In the genomic region with DNA sequence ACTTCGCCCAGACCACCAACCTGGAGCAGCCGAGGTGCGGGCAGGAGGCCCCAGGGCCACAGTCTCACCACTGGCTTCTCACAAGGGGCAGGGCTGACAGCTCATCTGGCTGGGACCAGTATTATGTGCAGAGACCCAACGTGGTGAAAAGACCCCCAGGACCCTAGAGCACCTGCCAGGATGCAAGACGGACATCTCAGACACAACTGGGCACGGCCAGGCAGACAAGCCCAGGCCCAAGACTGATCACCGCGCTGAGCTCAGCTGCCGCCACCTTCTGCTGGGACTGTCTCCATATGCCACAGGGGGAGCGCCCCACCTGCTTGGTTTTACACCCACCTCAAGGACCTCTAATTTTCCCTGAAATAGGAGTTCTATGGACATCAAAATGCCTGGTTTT, we compare ENCODE assay signal across 14 cellular contexts. TPM values are rescaled to one million over a fixed set of nuclear protein-coding genes. Genes with fewer than 3 reads are reported as not detected.
DNase-seq lines count a peak whose midpoint lies in the region; ATAC-seq and TF ChIP-seq lines count a peak whose summit lies in the region.
"Had no signal": no experiment of that assay in that cellular context is flagged by ENCODE, and none has a peak within 500 bp of the region (broad histone marks: within the 10 kb centered on the region; RNA-seq: fewer than 3 reads in every experiment).

No MANE protein-coding gene starts in this region.

- peak in 1 of 10 experiments; percentile 24 for DNase-seq in CD4-positive, alpha-beta T cell
- no peak for DNase-seq in endodermal cell
- DNase-seq in naive thymus-derived CD8-positive, alpha-beta T cell, result no peak
- DNase-seq in HEK293T (ENCODE audit: extremely low spot score), result no peak
- no peak for DNase-seq in stimulated activated CD4-positive, alpha-beta T cell treated with anti-CD3 and anti-CD28 coated beads, Interleukin-2, amount 100 ng/mL, for 24 hours
- DNase-seq in RPMI8226, result no peak
- DNase-seq: Caco-2, DMS53, H9, NCI-H2029, NCI-H510A, SJCRH30 had no signal

- no peak for ATAC-seq in CD4-positive, alpha-beta T cell (ENCODE audit: poor library complexity)
- ATAC-seq in naive thymus-derived CD8-positive, alpha-beta T cell, result no peak
- ATAC-seq: GM12878 had no signal

- no peak for TF ChIP-seq CTCF in CD4-positive, alpha-beta T cell (IDR thresholded peaks at IDR 0.05)
- TF ChIP-seq CTCF in endodermal cell (conservative IDR thresholded peaks at IDR 0.05), result no peak

- H3K9ac ChIP-seq in BLaER1, result no peak overlapping the region
- H3K9ac ChIP-seq in endodermal cell (ENCODE audit: extremely low read depth, low read length, poor library complexity, severe bottlenecking), result no peak overlapping the region

- H3K27ac ChIP-seq in BLaER1, result no peak overlapping the region
- no peak overlapping the region for H3K27ac ChIP-seq in CD4-positive, alpha-beta T cell (ENCODE audit: low read depth, low read length)
- H3K27ac ChIP-seq in endodermal cell (ENCODE audit: low read depth, low read length), result no peak overlapping the region
- H3K27ac ChIP-seq: SJCRH30 had no signal

- 93 to 99% methylated on average over 7 to 10 of the region's 10 CpGs for WGBS in endodermal cell (ENCODE audit: insufficient coverage in 1 of 2, insufficient read length in 1 of 2), 2 experiments

- intact Hi-C loops in CD4-positive, alpha-beta T cell (cut with DNase I, micrococcal nuclease), result no loop called here

- no peaks in the 10 kb centered on the region for H3K36me3 Mint-ChIP-seq in CD4-positive, alpha-beta T cell (ENCODE audit: low read depth)
- H3K36me3 Mint-ChIP-seq in endodermal cell (ENCODE audit: low read depth), result peaks cover 4% of the 10 kb centered on the region
- no peaks in the 10 kb centered on the region for H3K36me3 Mint-ChIP-seq in naive thymus-derived CD8-positive, alpha-beta T cell

- CTCF ChIA-PET in CD4-positive, alpha-beta T cell (lab: Charles Lee), result no interaction called here
- CTCF ChIA-PET in HEK293T (lab: Yijun Ruan, JAX), result no interaction called here

- H3K4me1 ChIP-seq in BLaER1, result peaks cover 94% of the 10 kb centered on the region
- no peaks in the 10 kb centered on the region for H3K4me1 ChIP-seq in endodermal cell (ENCODE audit: control insufficient read depth, insufficient read depth, low read length)
- H3K4me1 ChIP-seq: Caco-2, SJCRH30 had no signal

- H3K36me3 ChIP-seq in BLaER1 (peaks cover 31% of the 10 kb centered on the region), endodermal cell (ENCODE audit: control insufficient read depth, insufficient read depth, low read length) (peaks cover 5% of the 10 kb centered on the region)
- H3K36me3 ChIP-seq: SJCRH30 had no signal

- no peak overlapping the region for H3K4me3 ChIP-seq in BLaER1
- H3K4me3 ChIP-seq in endodermal cell (ENCODE audit: low read length), result no peak overlapping the region
- H3K4me3 ChIP-seq: GM12878, SJCRH30 had no signal

- POLR2A ChIA-PET in CD4-positive, alpha-beta T cell (lab: Charles Lee), result no interaction called here
- POLR2A ChIA-PET in naive thymus-derived CD8-positive, alpha-beta T cell (lab: Charles Lee), result no interaction called here
- POLR2A ChIA-PET in HEK293T (lab: Yijun Ruan, JAX), result no interaction called here

- peak overlapping the region; percentile 60 for H3K27ac Mint-ChIP-seq in CD4-positive, alpha-beta T cell
- H3K27ac Mint-ChIP-seq in endodermal cell, result peak overlapping the region; percentile 77
- peak overlapping the region in 8 of 10 donors; percentile 20 to 81 (median 48) for H3K27ac Mint-ChIP-seq in naive thymus-derived CD8-positive, alpha-beta T cell

- H3K4me1 Mint-ChIP-seq in CD4-positive, alpha-beta T cell (ENCODE audit: low read depth), result peaks cover 23% of the 10 kb centered on the region
- peaks cover 9% of the 10 kb centered on the region for H3K4me1 Mint-ChIP-seq in endodermal cell
- H3K4me1 Mint-ChIP-seq in naive thymus-derived CD8-positive, alpha-beta T cell, result peaks cover 15 to 33% (median 28%) of the 10 kb centered on the region in 4 donors

- peak overlapping the region; percentile 3; the same call in 1 of the 2 replicates for H3K4me2 ChIP-seq in BLaER1

- peaks cover 77% of the 10 kb centered on the region for H4K20me1 ChIP-seq in BLaER1

- H3K27me3 Mint-ChIP-seq in CD4-positive, alpha-beta T cell, result no peaks in the 10 kb centered on the region
- no peaks in the 10 kb centered on the region for H3K27me3 Mint-ChIP-seq in endodermal cell (ENCODE audit: insufficient read depth)
- no peaks in the 10 kb centered on the region for H3K27me3 Mint-ChIP-seq in naive thymus-derived CD8-positive, alpha-beta T cell

- H3K4me3 Mint-ChIP-seq in CD4-positive, alpha-beta T cell, result no peak overlapping the region
- H3K4me3 Mint-ChIP-seq in endodermal cell, result no peak overlapping the region
- H3K4me3 Mint-ChIP-seq in naive thymus-derived CD8-positive, alpha-beta T cell, result peak overlapping the region in 1 of 10 donors; percentile 45

- H3K9me3 ChIP-seq in BLaER1 (no peaks in the 10 kb centered on the region), endodermal cell (ENCODE audit: control insufficient read depth, low read length) (no peaks in the 10 kb centered on the region)
- no peaks in the 10 kb centered on the region for H3K9me3 ChIP-seq in CD4-positive, alpha-beta T cell (ENCODE audit: control insufficient read depth, low read length)
- H3K9me3 ChIP-seq: Caco-2, SJCRH30 had no signal

- no peaks in the 10 kb centered on the region for H3K27me3 ChIP-seq in BLaER1
- no peaks in the 10 kb centered on the region for H3K27me3 ChIP-seq in CD4-positive, alpha-beta T cell (ENCODE audit: control insufficient read depth, insufficient read depth, low read length)
- no peaks in the 10 kb centered on the region for H3K27me3 ChIP-seq in endodermal cell (ENCODE audit: control insufficient read depth, insufficient read depth, low read length, poor library complexity, severe bottlenecking)
- H3K27me3 ChIP-seq: SJCRH30 had no signal

- H3K9me3 Mint-ChIP-seq in CD4-positive, alpha-beta T cell, result no peaks in the 10 kb centered on the region
- no peaks in the 10 kb centered on the region for H3K9me3 Mint-ChIP-seq in endodermal cell
- H3K9me3 Mint-ChIP-seq in naive thymus-derived CD8-positive, alpha-beta T cell, result no peaks in the 10 kb centered on the region
- H3K9me3 Mint-ChIP-seq: H9 had no signal

TF ChIP-seq in HEK293T, 16 proteins besides CTCF, POLR2A, EP300 and RAD21:
- TF ChIP-seq ZNF384 (IDR thresholded peaks at IDR 0.05) (no peak), L3MBTL2 (conservative IDR thresholded peaks at IDR 0.05) (no peak), CTBP1 (IDR thresholded peaks at IDR 0.05; ENCODE audit: borderline replicate concordance) (no peak), FOXA1 (IDR thresholded peaks at IDR 0.05) (no peak), SUZ12 (IDR thresholded peaks at IDR 0.05) (no peak), SP1 (IDR thresholded peaks at IDR 0.05) (no peak), LEF1 (IDR thresholded peaks at IDR 0.05; ENCODE audit: borderline replicate concordance) (no peak), FOXM1 (IDR thresholded peaks at IDR 0.05; ENCODE audit: borderline replicate concordance) (no peak), ARNT (IDR thresholded peaks at IDR 0.05) (no peak), HDGF (IDR thresholded peaks at IDR 0.05; ENCODE audit: borderline replicate concordance) (no peak), BHLHE40 (IDR thresholded peaks at IDR 0.05; ENCODE audit: borderline replicate concordance) (no peak), NFRKB (IDR thresholded peaks at IDR 0.05) (no peak)
- TF ChIP-seq, protein P1, sequence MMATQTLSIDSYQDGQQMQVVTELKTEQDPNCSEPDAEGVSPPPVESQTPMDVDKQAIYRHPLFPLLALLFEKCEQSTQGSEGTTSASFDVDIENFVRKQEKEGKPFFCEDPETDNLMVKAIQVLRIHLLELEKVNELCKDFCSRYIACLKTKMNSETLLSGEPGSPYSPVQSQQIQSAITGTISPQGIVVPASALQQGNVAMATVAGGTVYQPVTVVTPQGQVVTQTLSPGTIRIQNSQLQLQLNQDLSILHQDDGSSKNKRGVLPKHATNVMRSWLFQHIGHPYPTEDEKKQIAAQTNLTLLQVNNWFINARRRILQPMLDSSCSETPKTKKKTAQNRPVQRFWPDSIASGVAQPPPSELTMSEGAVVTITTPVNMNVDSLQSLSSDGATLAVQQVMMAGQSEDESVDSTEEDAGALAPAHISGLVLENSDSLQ (IDR thresholded peaks at IDR 0.05), result no peak

RNA-seq across cellular contexts. Expression of gene HDAC4, which starts 23.2 kb away (rescaled TPM):
- total RNA-seq in CD4-positive, alpha-beta T cell, result 10 to 100 TPM; 45.3 to 49.2 TPM
- total RNA-seq in endodermal cell, result 10 to 100 TPM; 45.7 to 51.2 TPM
- 11.1 TPM for polyA plus RNA-seq in endodermal cell (2013, experiment 1 of 2)
- 13.9 TPM for polyA plus RNA-seq in endodermal cell (2013, experiment 2 of 2)
- 10 to 100 TPM; 31.7 to 37.3 TPM for total RNA-seq in naive thymus-derived CD8-positive, alpha-beta T cell
- polyA plus RNA-seq in naive thymus-derived CD8-positive, alpha-beta T cell, result 10 to 100 TPM in 1 of 3 donors, 1 to 10 TPM in 2; 2.8 to 10.1 (median 8.0) TPM
